15 cellular contexts compared by ENCODE assay signal in the genomic region with DNA sequence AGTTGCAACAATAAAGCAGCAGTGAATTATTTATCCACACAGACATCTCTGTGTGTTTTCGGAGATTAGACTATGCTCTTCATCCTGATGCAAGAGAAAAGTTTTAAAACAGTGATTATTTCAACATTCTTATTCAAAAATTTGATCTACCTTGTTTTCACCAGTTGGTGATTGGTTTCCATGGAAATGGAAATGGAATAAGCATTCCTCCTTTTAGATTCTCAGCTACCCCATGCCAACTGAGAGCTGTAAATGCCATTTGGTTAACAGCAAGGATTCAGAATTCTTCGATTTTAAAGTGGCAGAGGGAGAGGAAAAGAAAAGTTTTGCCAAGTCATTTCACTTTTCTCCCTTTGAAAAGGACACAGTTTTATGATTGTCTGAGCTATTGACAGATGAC.
DNase-seq lines count a peak whose midpoint lies in the region; ATAC-seq lines count a peak whose summit lies in the region.
"Had no signal": no experiment of that assay in that cellular context is flagged by ENCODE, and none has a peak within 500 bp of the region (broad histone marks: within the 10 kb centered on the region; RNA-seq: fewer than 3 reads in every experiment).

No MANE protein-coding gene starts in this region.

- H3K36me3 ChIP-seq in H7 (replicated peaks; ENCODE audit: control insufficient read depth, insufficient read depth, low read length) = no peaks in the 10 kb centered on the region
- no peaks in the 10 kb centered on the region for H3K36me3 ChIP-seq in iPS-20b (ENCODE audit: insufficient read depth, low read depth, low read length)
- no peaks in the 10 kb centered on the region for H3K36me3 ChIP-seq in subcutaneous abdominal adipose tissue (ENCODE audit: control insufficient read depth in 5 of 5, insufficient read depth in 5 of 5, low read length in 5 of 5)
- H3K36me3 ChIP-seq: HAP-1, SJSA1 had no signal

- H3K27me3 ChIP-seq in H7 (ENCODE audit: control insufficient read depth, insufficient read depth, low read length) (no peaks in the 10 kb centered on the region), iPS-20b (ENCODE audit: insufficient read depth, low read length) (no peaks in the 10 kb centered on the region), subcutaneous abdominal adipose tissue (ENCODE audit: control insufficient read depth in 5 of 5, insufficient read depth in 4 of 5, low read length in 5 of 5) (no peaks in the 10 kb centered on the region)
- H3K27me3 ChIP-seq: SJSA1 had no signal

- H3K4me1 ChIP-seq in iPS-20b (ENCODE audit: insufficient read depth, low read length) (peaks cover 19% of the 10 kb centered on the region; the same call in 1 of the 2 replicates), subcutaneous abdominal adipose tissue (ENCODE audit: control insufficient read depth in 5 of 5, insufficient read depth in 5 of 5, low read length in 5 of 5) (peaks cover 0 to 16% (median 3%) of the 10 kb centered on the region in 5 donors)
- H3K4me1 ChIP-seq: SJSA1 had no signal

- H3K27ac ChIP-seq in iPS-20b (ENCODE audit: low read length) (peak overlapping the region; percentile 42), subcutaneous abdominal adipose tissue (ENCODE audit: low read depth, low read length) (peak overlapping the region; percentile 73)
- H3K27ac ChIP-seq: SJSA1 had no signal

- H3K9ac ChIP-seq in iPS-20b (ENCODE audit: low read depth, low read length) (peak overlapping the region; percentile 39; the same call in 1 of the 2 replicates), subcutaneous abdominal adipose tissue (ENCODE audit: low read length in 5 of 5) (peak overlapping the region in 1 of 5 donors; percentile 51)

- no peak for ATAC-seq in HG03520 (IDR thresholded peaks at IDR 0.05; ENCODE audit: unreplicated experiment)
- ATAC-seq: CD8-positive, alpha-beta T cell; K562 had no signal

- H3K4me3 ChIP-seq in H7 (ENCODE audit: insufficient read depth, low read depth, low read length) (no peak overlapping the region), iPS-20b (ENCODE audit: low read length) (peak overlapping the region; percentile 42; the same call in 1 of the 2 replicates), subcutaneous abdominal adipose tissue (ENCODE audit: low read depth in 1 of 5, low read length in 5 of 5) (no peak overlapping the region)
- H3K4me3 ChIP-seq: HAP-1, K562, SJSA1 had no signal

- H3K9me3 ChIP-seq in iPS-20b (ENCODE audit: insufficient read depth, low read depth, low read length) = no peaks in the 10 kb centered on the region
- no peaks in the 10 kb centered on the region for H3K9me3 ChIP-seq in subcutaneous abdominal adipose tissue (ENCODE audit: control insufficient read depth in 5 of 5, low read length in 5 of 5)
- H3K9me3 ChIP-seq: HAP-1, SJSA1 had no signal

- peak; percentile 36 for DNase-seq in H7
- peak; percentile 42 for DNase-seq in astrocyte of the hippocampus (ENCODE audit: low read depth, low spot score)
- no peak for DNase-seq in NCI-H345 treated with DMSO at 0.1 percent for 48 hours (lab: John Stamatoyannopoulos, UW; ENCODE audit: unreplicated experiment)
- no peak for DNase-seq in cerebellar nuclear complex (lab: John Stamatoyannopoulos, UW)
- DNase-seq: ACHN; CD8-positive, alpha-beta T cell; DND-41; GF-D8; NCI-H345 had no signal

Comparison
In these comparisons a context has a peak if more than half of its experiments do, and no peak if none do; other contexts are left out.
1. DNase-seq: peak in H7 (single experiment) and astrocyte of the hippocampus (single experiment); none in NCI-H345 treated with DMSO at 0.1 percent for 48 hours (single experiment) and cerebellar nuclear complex (0 of 2).